28 cellular contexts compared by ENCODE assay signal in the genomic region with DNA sequence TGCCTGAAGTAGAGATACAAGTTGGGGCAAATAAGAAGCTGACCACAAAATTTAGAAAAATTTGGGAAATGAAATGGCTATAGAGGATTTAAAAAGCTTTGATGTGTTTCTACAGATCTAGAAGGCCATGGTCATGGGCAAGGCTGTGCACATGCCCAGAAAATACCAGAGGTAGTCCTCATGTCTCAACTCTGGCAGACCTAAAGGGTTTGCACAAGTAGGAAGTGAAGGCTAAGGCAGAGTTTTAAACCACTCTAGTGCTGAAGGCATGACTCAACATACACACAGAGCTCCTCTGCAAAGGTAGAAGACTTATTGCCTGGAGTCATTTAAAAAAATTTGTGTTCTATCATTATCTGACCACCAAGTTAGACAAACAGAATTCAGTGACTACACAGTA.
"Had no signal": no experiment of that assay in that cellular context is flagged by ENCODE, and none has a peak within 500 bp of the region (broad histone marks: within the 10 kb centered on the region; RNA-seq: fewer than 3 reads in every experiment).

No MANE protein-coding gene starts in this region.

- ATAC-seq: activated CD4-positive, alpha-beta T cell treated with anti-CD3 and anti-CD28 coated beads for 36 hours; activated naive CD4-positive, alpha-beta T cell treated with anti-CD3 and anti-CD28 coated beads, Interleukin-2, amount 50 U/mL, for 72 hours; activated T-cell treated with anti-CD3 and anti-CD28 coated beads, Interleukin-2, amount 50 U/mL, for 72 hours; effector memory CD8-positive, alpha-beta T cell; gastroesophageal sphincter; heart right ventricle had no signal

- H3K27ac Mint-ChIP-seq: activated CD4-positive, alpha-beta memory T cell treated with anti-CD3 and anti-CD28 coated beads for 36 hours; activated CD4-positive, alpha-beta T cell treated with anti-CD3 and anti-CD28 coated beads for 36 hours; activated CD4-positive, alpha-beta T cell treated with anti-CD3 and anti-CD28 coated beads, Interleukin-2, amount 10 ng/mL, durations not matched to agents 24 days and 14 days; activated naive CD4-positive, alpha-beta T cell treated with anti-CD3 and anti-CD28 coated beads, Interleukin-2, amount 10 ng/mL, durations not matched to agents 7 days and 5 days; activated naive CD4-positive, alpha-beta T cell treated with anti-CD3 and anti-CD28 coated beads, Interleukin-2, amount 50 U/mL, for 72 hours; activated naive CD8-positive, alpha-beta T cell treated with anti-CD3 and anti-CD28 coated beads, Interleukin-2, amount 10 ng/mL, durations not matched to agents 7 days and 5 days; activated T-cell treated with anti-CD3 and anti-CD28 coated beads, Interleukin-2, amount 50 U/mL, for 24 hours; activated T-cell treated with anti-CD3 and anti-CD28 coated beads, Interleukin-2, amount 50 U/mL, for 72 hours; brain; dendritic cell treated with granulocyte-macrophage colony-stimulating factor and Interleukin-4, amounts not matched to agents 40 ng/mL and 50 ng/mL, for 4 days; effector memory CD8-positive, alpha-beta T cell had no signal

- H3K4me3 ChIP-seq: ascending aorta, breast epithelium, coronary artery, dorsolateral prefrontal cortex, esophagus muscularis mucosa, gastroesophageal sphincter, heart right ventricle had no signal

- H3K4me1 Mint-ChIP-seq: activated CD4-positive, alpha-beta T cell treated with anti-CD3 and anti-CD28 coated beads for 36 hours; activated CD4-positive, alpha-beta T cell treated with anti-CD3 and anti-CD28 coated beads, Interleukin-2, amount 10 ng/mL, durations not matched to agents 24 days and 14 days; activated naive CD4-positive, alpha-beta T cell treated with anti-CD3 and anti-CD28 coated beads, Interleukin-2, amount 10 ng/mL, durations not matched to agents 7 days and 5 days; activated naive CD8-positive, alpha-beta T cell treated with anti-CD3 and anti-CD28 coated beads, Interleukin-2, amount 10 ng/mL, durations not matched to agents 7 days and 5 days; central memory CD8-positive, alpha-beta T cell had no signal

- H3K36me3 ChIP-seq: ascending aorta, breast epithelium, esophagus muscularis mucosa, gastroesophageal sphincter, heart right ventricle had no signal

- H3K4me1 ChIP-seq: ascending aorta, breast epithelium, esophagus muscularis mucosa, gastroesophageal sphincter, heart right ventricle had no signal

- H3K27me3 Mint-ChIP-seq: activated CD4-positive, alpha-beta T cell treated with anti-CD3 and anti-CD28 coated beads, Interleukin-2, amount 10 ng/mL, durations not matched to agents 24 days and 14 days; activated naive CD4-positive, alpha-beta T cell treated with anti-CD3 and anti-CD28 coated beads, Interleukin-2, amount 10 ng/mL, durations not matched to agents 7 days and 5 days; activated T-cell treated with anti-CD3 and anti-CD28 coated beads, Interleukin-2, amount 50 U/mL, for 24 hours; dendritic cell treated with granulocyte-macrophage colony-stimulating factor and Interleukin-4, amounts not matched to agents 40 ng/mL and 50 ng/mL, for 4 days had no signal

- H3K9me3 ChIP-seq: ascending aorta had no signal

- H3K4me3 Mint-ChIP-seq: activated CD4-positive, alpha-beta memory T cell treated with anti-CD3 and anti-CD28 coated beads for 36 hours; activated CD4-positive, alpha-beta T cell treated with anti-CD3 and anti-CD28 coated beads for 36 hours; activated CD4-positive, alpha-beta T cell treated with anti-CD3 and anti-CD28 coated beads, Interleukin-2, amount 10 ng/mL, durations not matched to agents 24 days and 14 days; activated naive CD4-positive, alpha-beta T cell treated with anti-CD3 and anti-CD28 coated beads, Interleukin-2, amount 10 ng/mL, durations not matched to agents 7 days and 5 days; activated naive CD8-positive, alpha-beta T cell treated with anti-CD3 and anti-CD28 coated beads, Interleukin-2, amount 10 ng/mL, durations not matched to agents 7 days and 5 days; activated T-cell treated with anti-CD3 and anti-CD28 coated beads, Interleukin-2, amount 50 U/mL, for 24 hours; activated T-cell treated with anti-CD3 and anti-CD28 coated beads, Interleukin-2, amount 50 U/mL, for 72 hours; brain; central memory CD8-positive, alpha-beta T cell; dendritic cell treated with granulocyte-macrophage colony-stimulating factor and Interleukin-4, amounts not matched to agents 40 ng/mL and 50 ng/mL, for 4 days; effector memory CD8-positive, alpha-beta T cell had no signal

- H3K36me3 Mint-ChIP-seq: activated CD4-positive, alpha-beta memory T cell treated with anti-CD3 and anti-CD28 coated beads for 36 hours; activated naive CD4-positive, alpha-beta T cell treated with anti-CD3 and anti-CD28 coated beads, Interleukin-2, amount 10 ng/mL, durations not matched to agents 7 days and 5 days; activated naive CD8-positive, alpha-beta T cell treated with anti-CD3 and anti-CD28 coated beads, Interleukin-2, amount 10 ng/mL, durations not matched to agents 7 days and 5 days; brain had no signal

- H3K27me3 ChIP-seq: ascending aorta, breast epithelium, gastroesophageal sphincter, heart right ventricle had no signal

- H3K27ac ChIP-seq: ascending aorta, breast epithelium, coronary artery, dorsolateral prefrontal cortex, esophagus muscularis mucosa, gastroesophageal sphincter, heart right ventricle had no signal

- DNase-seq: activated CD4-positive, alpha-beta memory T cell treated with anti-CD3 and anti-CD28 coated beads for 36 hours; activated CD4-positive, alpha-beta T cell treated with anti-CD3 and anti-CD28 coated beads for 36 hours; activated CD4-positive, alpha-beta T cell treated with anti-CD3 and anti-CD28 coated beads, Interleukin-2, amount 10 ng/mL, durations not matched to agents 24 days and 14 days; activated CD4-positive, CD25-positive, alpha-beta regulatory T cell; activated CD4-positive, CD25-positive, alpha-beta regulatory T cell treated with anti-CD3 and anti-CD28 coated beads, Interleukin-2, amount 50 U/mL, for 72 hours; activated CD8-positive, alpha-beta memory T cell treated with anti-CD3 and anti-CD28 coated beads, Interleukin-2, amount 50 U/mL, for 48 hours; activated gamma-delta T cell; activated naive CD4-positive, alpha-beta T cell; activated naive CD4-positive, alpha-beta T cell treated with anti-CD3 and anti-CD28 coated beads, Interleukin-2, amount 10 ng/mL, durations not matched to agents 7 days and 5 days; activated naive CD8-positive, alpha-beta T cell treated with anti-CD3 and anti-CD28 coated beads, Interleukin-2, amount 10 ng/mL, durations not matched to agents 7 days and 5 days; activated T-cell treated with anti-CD3 and anti-CD28 coated beads for 4 hours; activated T-cell treated with anti-CD3 and anti-CD28 coated beads, Interleukin-2, amount 50 U/mL, for 24 hours; activated T-cell treated with anti-CD3 and anti-CD28 coated beads, Interleukin-2, amount 50 U/mL, for 72 hours; dorsolateral prefrontal cortex; effector memory CD8-positive, alpha-beta T cell; erythroblast; foreskin melanocyte; heart right ventricle; T-helper 2 cell had no signal

- H3K9me3 Mint-ChIP-seq: activated CD4-positive, alpha-beta T cell treated with anti-CD3 and anti-CD28 coated beads, Interleukin-2, amount 10 ng/mL, durations not matched to agents 24 days and 14 days; activated naive CD4-positive, alpha-beta T cell treated with anti-CD3 and anti-CD28 coated beads, Interleukin-2, amount 10 ng/mL, durations not matched to agents 7 days and 5 days; central memory CD8-positive, alpha-beta T cell; dendritic cell treated with granulocyte-macrophage colony-stimulating factor and Interleukin-4, amounts not matched to agents 40 ng/mL and 50 ng/mL, for 4 days; effector memory CD8-positive, alpha-beta T cell had no signal
